In genomic region chr4:147481577-147482109, GRCh38 we compare ENCODE assay signal across 10 cellular contexts. TPM values are rescaled to one million over a fixed set of nuclear protein-coding genes. Genes with fewer than 3 reads are reported as not detected.
A peak's percentile ranks its signal among the peaks of the same experiment; 100 is the strongest.
DNase-seq lines count a peak whose midpoint lies in the region; ATAC-seq and TF ChIP-seq lines count a peak whose summit lies in the region.
"Had no signal": no experiment of that assay in that cellular context is flagged by ENCODE, and none has a peak within 500 bp of the region (broad histone marks: within the 10 kb centered on the region; RNA-seq: fewer than 3 reads in every experiment).

No MANE protein-coding gene starts in this region.

- no peaks in the 10 kb centered on the region for H4K20me1 ChIP-seq in GM23248 (ENCODE audit: insufficient read depth)

- H3K9ac ChIP-seq in GM23248 (peak overlapping the region; percentile 57), iPS-20b (ENCODE audit: low read depth, low read length) (peak overlapping the region; percentile 71; the same call in 1 of the 2 replicates)

- no peak overlapping the region for H3K27ac ChIP-seq in GM23248
- no peak overlapping the region for H3K27ac ChIP-seq in iPS-20b (ENCODE audit: low read length)
- H3K27ac ChIP-seq in gastrocnemius medialis, result peak overlapping the region; percentile 46 to 69 (median 57)

- H3K36me3 ChIP-seq in GM23248 (ENCODE audit: low read depth), result no peaks in the 10 kb centered on the region
- H3K36me3 ChIP-seq in iPS-20b (ENCODE audit: insufficient read depth, low read depth, low read length), result no peaks in the 10 kb centered on the region
- no peaks in the 10 kb centered on the region for H3K36me3 ChIP-seq in gastrocnemius medialis

- H3K79me2 ChIP-seq in GM23248 (ENCODE audit: insufficient read depth), result no peaks in the 10 kb centered on the region

- DNase-seq in GM23248, result peak; percentile 44
- peak; percentile 37 for DNase-seq in astrocyte of the spinal cord (ENCODE audit: low read depth, low spot score)
- no peak for DNase-seq in gastrocnemius medialis
- DNase-seq in HuH-7.5 (ENCODE audit: low spot score), result no peak
- DNase-seq in NCI-H146 treated with DMSO at 0.1 percent for 48 hours (lab: John Stamatoyannopoulos, UW; ENCODE audit: unreplicated experiment), result no peak
- DNase-seq: activated gamma-delta T cell treated with Interleukin-2 at 50 U/mL for 16 hours, MV-4-11 had no signal

- in situ Hi-C loops in GM23248 (cut with MboI), result no loop called here
- in situ Hi-C loops in astrocyte of the spinal cord (cut with HindIII; ENCODE audit: low sequenced_read_pairs), result no loop called here
- in situ Hi-C loops in gastrocnemius medialis (cut with MboI; ENCODE audit: low sequenced_read_pairs in 4 of 4), result no loop called here

- H3F3A ChIP-seq in GM23248 (ENCODE audit: insufficient read depth), result 0 out of 2 replicates have a peak, but pooled peaks cover 5% of the 10 kb centered on the region

- WGBS in GM23248 (ENCODE audit: low coverage in 1 of 2, low lambda C conversion rate in 2 of 2, missing lambda C conversion rate in 2 of 2), 2 experiments, result 6 to 10% methylated on average over 11 to 13 of the region's 13 CpGs

- peak overlapping the region; percentile 63 for H2AFZ ChIP-seq in GM23248

- no peaks in the 10 kb centered on the region for H3K9me3 ChIP-seq in GM23248 (ENCODE audit: low read depth)
- no peaks in the 10 kb centered on the region for H3K9me3 ChIP-seq in iPS-20b (ENCODE audit: insufficient read depth, low read depth, low read length)
- no peaks in the 10 kb centered on the region for H3K9me3 ChIP-seq in gastrocnemius medialis

- H3K4me1 ChIP-seq in GM23248 (ENCODE audit: insufficient read depth) (peaks cover 7% of the 10 kb centered on the region; the same call in 1 of the 2 replicates), iPS-20b (ENCODE audit: insufficient read depth, low read length) (peaks cover 6% of the 10 kb centered on the region; the same call in 1 of the 2 replicates), gastrocnemius medialis (no peaks in the 10 kb centered on the region)

- TF ChIP-seq POLR2A in gastrocnemius medialis (IDR thresholded peaks at IDR 0.05), result no peak

- H3K9me2 ChIP-seq in GM23248 (ENCODE audit: insufficient read depth), result no peaks in the 10 kb centered on the region

- H3K27me3 ChIP-seq in GM23248 (replicated peaks; ENCODE audit: insufficient read depth), result peaks cover 16% of the 10 kb centered on the region; the same call in 1 of the 2 replicates
- peaks cover 36% of the 10 kb centered on the region for H3K27me3 ChIP-seq in iPS-20b (ENCODE audit: insufficient read depth, low read length)
- H3K27me3 ChIP-seq in gastrocnemius medialis, result peaks cover 0 to 7% (median 5%) of the 10 kb centered on the region in 3 donors

- ATAC-seq in gastrocnemius medialis (no peak), HG03520 (IDR thresholded peaks at IDR 0.05; ENCODE audit: unreplicated experiment) (no peak), GM21619 (IDR thresholded peaks at IDR 0.05; ENCODE audit: unreplicated experiment) (no peak)

- intact Hi-C loops in gastrocnemius medialis (cut with DNase I; ENCODE audit: low total_unique reads), result no loop called here

- TF ChIP-seq CTCF in astrocyte of the spinal cord (IDR thresholded peaks at IDR 0.05; ENCODE audit: low read depth, low read length) (no peak), gastrocnemius medialis (IDR thresholded peaks at IDR 0.05 in 4 of 5, conservative IDR thresholded peaks at IDR 0.05 in 1 of 5) (no peak)

- peak overlapping the region; percentile 69 for H3K4me2 ChIP-seq in GM23248 (ENCODE audit: unreplicated experiment)

- H3K4me3 ChIP-seq in GM23248 (peak overlapping the region; percentile 73), astrocyte of the spinal cord (ENCODE audit: low read depth, low read length) (peak overlapping the region; percentile 59), iPS-20b (ENCODE audit: low read length) (peak overlapping the region; percentile 85), gastrocnemius medialis (peak overlapping the region; percentile 42 to 58 (median 49))

RNA-seq across cellular contexts. Expression of gene EDNRA, which starts 0.7 kb away (rescaled TPM):
- total RNA-seq in GM23248 (2014; rRNA removed; shearing (Covaris generic)), result 0.63 and 0.86 TPM in 2 replicates
- polyA plus RNA-seq in GM23248 (2016; fragmentation: Nextera tagmentation; extraction: Ambion mirVana), result 0.48 and 0.68 TPM in 2 replicates
- total RNA-seq in gastrocnemius medialis, result 1 to 10 TPM; 1.4 to 8.4 (median 2.6) TPM

Comparison
In these comparisons a context has a peak if more than half of its experiments do, and no peak if none do; other contexts are left out.
1. DNase-seq: peak in GM23248 (single experiment) and astrocyte of the spinal cord (single experiment); none in gastrocnemius medialis (0 of 2), HuH-7.5 (single experiment) and NCI-H146 treated with DMSO at 0.1 percent for 48 hours (single experiment).
2. H3K27ac ChIP-seq: peak in gastrocnemius medialis (4 of 4); none in GM23248 (single experiment) and iPS-20b (single experiment).
3. Peak in every context shown above with its lines, with median percentiles within 50 percentile points of each other: H3K4me3 ChIP-seq.